Comparison of ENCODE assay signal across 16 cellular contexts in the genomic region with DNA sequence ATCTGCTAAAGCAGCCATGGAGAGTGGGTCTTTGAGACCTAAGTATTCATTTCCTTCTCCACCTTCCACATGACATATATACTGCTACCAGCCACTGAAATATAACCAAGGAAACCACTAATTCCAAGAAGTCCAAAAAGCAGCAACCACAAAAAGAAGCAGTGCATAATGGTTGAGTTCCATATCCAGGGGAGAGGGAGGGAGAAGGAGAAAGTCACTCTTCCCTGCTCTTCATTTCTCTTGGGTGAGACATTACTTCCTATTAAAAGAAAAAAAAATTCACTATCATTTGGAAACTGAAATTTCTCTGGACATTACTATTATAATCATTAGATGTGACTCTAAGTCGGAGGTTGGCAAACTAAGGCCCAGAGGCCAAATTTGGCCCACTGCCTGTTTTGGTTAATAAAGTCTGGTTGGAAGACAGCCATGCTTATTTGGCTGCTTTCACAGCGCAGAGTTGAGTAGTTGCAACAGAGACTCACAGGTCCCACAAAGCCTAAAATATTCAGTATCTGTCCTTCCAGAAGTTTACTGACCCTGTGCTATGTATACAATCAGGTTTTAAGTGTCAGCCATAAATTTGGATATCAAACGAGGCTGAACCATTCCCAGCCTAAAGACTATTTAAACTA.
A peak's percentile ranks its signal among the peaks of the same experiment; 100 is the strongest.
DNase-seq lines count a peak whose midpoint lies in the region; ATAC-seq and TF ChIP-seq lines count a peak whose summit lies in the region.
"Had no signal": no experiment of that assay in that cellular context is flagged by ENCODE, and none has a peak within 500 bp of the region (broad histone marks: within the 10 kb centered on the region; RNA-seq: fewer than 3 reads in every experiment).

No MANE protein-coding gene starts in this region.

- intact Hi-C loops in MCF 10A (cut with micrococcal nuclease), result no loop called here
- intact Hi-C loops in mammary epithelial cell (cut with micrococcal nuclease), result no loop called here
- intact Hi-C loops in aorta (cut with DNase I), result no loop called here

- H3K4me3 ChIP-seq in mammary epithelial cell (replicated peaks in 1 of 3; ENCODE audit: insufficient read depth in 1 of 3, low read depth in 2 of 3, low read length in 3 of 3), result no peak overlapping the region
- no peak overlapping the region for H3K4me3 ChIP-seq in astrocyte of the spinal cord (ENCODE audit: low read depth, low read length)
- H3K4me3 ChIP-seq in aorta (ENCODE audit: low read length in 2 of 2), result no peak overlapping the region
- H3K4me3 ChIP-seq: gastrocnemius medialis, lower lobe of right lung had no signal

- H3K9me3 Mint-ChIP-seq in MCF 10A (ENCODE audit: unreplicated experiment), result no peaks in the 10 kb centered on the region

- no peak overlapping the region for H3K9ac ChIP-seq in mammary epithelial cell (ENCODE audit: insufficient read depth, low read length)

- H3K36me3 ChIP-seq in mammary epithelial cell (ENCODE audit: insufficient read depth, low read length) (no peaks in the 10 kb centered on the region), aorta (ENCODE audit: control insufficient read depth in 1 of 2, insufficient read depth in 2 of 2, low read length in 1 of 2) (peaks cover 3 to 4% of the 10 kb centered on the region in 2 donors)

- no peak for TF ChIP-seq CTCF in MCF 10A (IDR thresholded peaks at IDR 0.05; ENCODE audit: unreplicated experiment)
- no peak for TF ChIP-seq CTCF in mammary epithelial cell (conservative IDR thresholded peaks at IDR 0.05 in 1 of 2, IDR thresholded peaks at IDR 0.05 in 1 of 2; ENCODE audit: extremely low read depth in 1 of 2, insufficient read depth in 1 of 2, low read depth in 1 of 2, low read length in 2 of 2)
- no peak for TF ChIP-seq CTCF in astrocyte of the spinal cord (IDR thresholded peaks at IDR 0.05; ENCODE audit: low read depth, low read length)

- peaks cover 7% of the 10 kb centered on the region for H3K36me3 Mint-ChIP-seq in MCF 10A (ENCODE audit: insufficient read depth, unreplicated experiment)

- DNase-seq in MCF 10A (ENCODE audit: unreplicated experiment) (peak; percentile 72), mammary epithelial cell (no peak), astrocyte of the spinal cord (ENCODE audit: low read depth, low spot score) (peak; percentile 57), iris pigment epithelial cell (ENCODE audit: low read depth) (peak; percentile 57), aorta (peak in 1 of 2 donors; percentile 62), NCI-H1417 treated with DMSO at 0.1 percent for 48 hours (lab: John Stamatoyannopoulos, UW) (no peak)
- DNase-seq: activated CD8-positive, alpha-beta T cell treated with anti-CD3 and anti-CD28 coated beads for 36 hours; activated gamma-delta T cell treated with Interleukin-2 at 50 U/mL for 16 hours; cortex of kidney; lower lobe of right lung; stimulated activated CD4-positive, alpha-beta T cell treated with anti-CD3 and anti-CD28 coated beads, Interleukin-4, amount 100 ng/mL, for 24 hours; T-helper 9 cell had no signal

- H4K20me1 ChIP-seq in mammary epithelial cell (ENCODE audit: insufficient read depth, low read length), result no peaks in the 10 kb centered on the region

- dilution Hi-C loops in mammary epithelial cell (cut with HindIII; ENCODE audit: low sequenced_read_pairs), result no loop called here

- no peak overlapping the region for H2AFZ ChIP-seq in mammary epithelial cell (ENCODE audit: low read depth, low read length)

- H3K27me3 ChIP-seq in mammary epithelial cell (ENCODE audit: insufficient read depth, low read length), result no peaks in the 10 kb centered on the region
- no peaks in the 10 kb centered on the region for H3K27me3 ChIP-seq in aorta (ENCODE audit: control insufficient read depth in 1 of 2, insufficient read depth in 2 of 2, low read length in 1 of 2)
- H3K27me3 ChIP-seq: gastrocnemius medialis had no signal

- no peaks in the 10 kb centered on the region for H3K4me1 ChIP-seq in mammary epithelial cell (ENCODE audit: insufficient read depth, low read length)
- no peaks in the 10 kb centered on the region for H3K4me1 ChIP-seq in aorta (ENCODE audit: control insufficient read depth in 1 of 2, insufficient read depth in 2 of 2, low read length in 2 of 2)
- H3K4me1 ChIP-seq: lower lobe of right lung had no signal

- H3K4me1 Mint-ChIP-seq in MCF 10A (ENCODE audit: insufficient read depth, unreplicated experiment), result peaks cover 7% of the 10 kb centered on the region

- ATAC-seq in aorta (ENCODE audit: low FRiP score) (peak; percentile 59), HG03097 (IDR thresholded peaks at IDR 0.05; ENCODE audit: low FRiP score, unreplicated experiment) (no peak), GM18870 (IDR thresholded peaks at IDR 0.05; ENCODE audit: unreplicated experiment) (no peak)
- ATAC-seq: activated CD8-positive, alpha-beta T cell treated with anti-CD3 and anti-CD28 coated beads for 36 hours; gastrocnemius medialis; lower lobe of right lung had no signal

- BruUV-seq in MCF 10A (replicated peaks; lab: Mats Ljungman, UMichigan) (no TSS peak), mammary epithelial cell (replicated peaks; lab: Mats Ljungman, UMichigan) (no TSS peak)

- in situ Hi-C loops in mammary epithelial cell (cut with MboI; ENCODE audit: low sequenced_read_pairs in 2 of 2), result no loop called here
- in situ Hi-C loops in astrocyte of the spinal cord (cut with HindIII; ENCODE audit: low sequenced_read_pairs), result no loop called here

- CTCF ChIA-PET in MCF 10A (lab: Yijun Ruan, JAX) (no interaction called here), mammary epithelial cell (lab: Charles Lee; ENCODE audit: low non-redundant PET) (no interaction called here)

- POLR2A ChIA-PET in MCF 10A (lab: Yijun Ruan, JAX), result no interaction called here

- 11% methylated on average over 3 of the region's 3 CpGs for WGBS in mammary epithelial cell (ENCODE audit: low coverage, missing lambda C conversion rate)
- 1 to 4% methylated on average over 3 of the region's 3 CpGs for WGBS in aorta, 2 donors

- H3K4me2 ChIP-seq in mammary epithelial cell (ENCODE audit: insufficient read depth, low read depth, low read length), result no peak overlapping the region

- H3K27me3 Mint-ChIP-seq in MCF 10A (ENCODE audit: insufficient read depth, unreplicated experiment), result no peaks in the 10 kb centered on the region
- H3K27me3 Mint-ChIP-seq: activated CD8-positive, alpha-beta T cell treated with anti-CD3 and anti-CD28 coated beads for 36 hours had no signal

- no peaks in the 10 kb centered on the region for H3K9me3 ChIP-seq in mammary epithelial cell (replicated peaks; ENCODE audit: insufficient read depth, low read length)
- H3K9me3 ChIP-seq in aorta (ENCODE audit: control insufficient read depth, low read length), result no peaks in the 10 kb centered on the region
- H3K9me3 ChIP-seq: gastrocnemius medialis, lower lobe of right lung had no signal

- no peaks in the 10 kb centered on the region for H3K79me2 ChIP-seq in mammary epithelial cell (ENCODE audit: insufficient read depth, low read length)

- no peak overlapping the region for H3K27ac Mint-ChIP-seq in MCF 10A (ENCODE audit: low read depth, unreplicated experiment)
- H3K27ac Mint-ChIP-seq: activated CD8-positive, alpha-beta T cell treated with anti-CD3 and anti-CD28 coated beads for 36 hours had no signal

- H3K4me3 Mint-ChIP-seq in MCF 10A (ENCODE audit: unreplicated experiment), result no peak overlapping the region
- H3K4me3 Mint-ChIP-seq: activated CD8-positive, alpha-beta T cell treated with anti-CD3 and anti-CD28 coated beads for 36 hours had no signal

- H3K27ac ChIP-seq in mammary epithelial cell (ENCODE audit: insufficient read depth, low read depth, low read length) (no peak overlapping the region), aorta (ENCODE audit: low read depth in 1 of 2, low read length in 2 of 2) (no peak overlapping the region)
- H3K27ac ChIP-seq: 22Rv1, gastrocnemius medialis, lower lobe of right lung had no signal

Comparison
In these comparisons a context has a peak if more than half of its experiments do, and no peak if none do; other contexts are left out.
1. DNase-seq: peak in MCF 10A (single experiment), astrocyte of the spinal cord (single experiment) and iris pigment epithelial cell (single experiment); none in mammary epithelial cell (single experiment) and NCI-H1417 treated with DMSO at 0.1 percent for 48 hours (single experiment).